Comparison of ENCODE assay signal across 12 cellular contexts in the genomic region with DNA sequence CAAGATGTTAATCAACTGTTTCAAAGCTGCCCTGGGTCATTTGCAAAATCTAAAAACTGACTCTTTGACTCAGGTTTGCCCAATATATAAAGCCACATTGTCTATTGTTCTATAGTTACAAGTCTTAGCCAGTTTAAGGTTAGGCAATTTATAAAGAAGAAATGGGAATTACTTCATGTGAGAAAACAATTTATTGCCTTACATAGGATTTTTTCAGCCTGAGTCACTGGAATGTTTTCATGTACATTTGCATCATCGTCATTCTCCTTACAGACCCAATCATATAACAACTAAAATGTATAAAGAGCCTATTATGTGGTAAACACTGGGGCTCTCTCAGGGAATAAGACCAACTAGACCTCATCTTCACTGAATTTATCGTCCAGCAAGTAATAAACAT.
DNase-seq lines count a peak whose midpoint lies in the region; ATAC-seq and TF ChIP-seq lines count a peak whose summit lies in the region.
"Had no signal": no experiment of that assay in that cellular context is flagged by ENCODE, and none has a peak within 500 bp of the region (broad histone marks: within the 10 kb centered on the region; RNA-seq: fewer than 3 reads in every experiment).

No MANE protein-coding gene starts in this region.

- peaks cover 57% of the 10 kb centered on the region for H3F3A ChIP-seq in GM23248 (ENCODE audit: insufficient read depth)

- H3K4me1 ChIP-seq in GM23248 (ENCODE audit: insufficient read depth) (peaks cover 64% of the 10 kb centered on the region), foreskin keratinocyte (peaks cover 35% of the 10 kb centered on the region), upper lobe of left lung (peaks cover 3 to 11% (median 10%) of the 10 kb centered on the region in 4 donors)

- intact Hi-C loops in activated T-helper 2 cell treated with anti-CD3 and anti-CD28 coated beads, Interferon-gamma antibody, Interleukin-2, Interleukin-4, amounts not matched to agents 10 μg/mL and 5 μg/mL and 100 μg/mL, durations not matched to agents 14 hours and 24 hours and 36 hours (cut with micrococcal nuclease), result loop anchor here (5.0 kb wide), 1 partner anchor 915 kb away; no protein-coding TSS in a partner anchor

- no peaks in the 10 kb centered on the region for H3K27me3 Mint-ChIP-seq in activated T-helper 2 cell treated with anti-CD3 and anti-CD28 coated beads, Interferon-gamma antibody, Interleukin-2, Interleukin-4, amounts not matched to agents 10 μg/mL and 5 μg/mL and 100 μg/mL, durations not matched to agents 14 hours and 24 hours and 36 hours (ENCODE audit: low read depth)
- no peaks in the 10 kb centered on the region for H3K27me3 Mint-ChIP-seq in stimulated activated naive B cell treated with anti-CD40 and anti-IgM and Interleukin-4, amounts not matched to agents 10 μg/mL and 1 μg/mL and 100 μg/mL, for 72 hours
- H3K27me3 Mint-ChIP-seq: activated CD8-positive, alpha-beta T cell treated with anti-CD3 and anti-CD28 coated beads for 36 hours; stimulated activated naive CD8-positive, alpha-beta T cell treated with anti-CD3 and anti-CD28 coated beads, Interleukin-15, Interleukin-2, amounts not matched to agents 100 ng/mL and 50 ng/mL, for 24 hours had no signal

- peak overlapping the region; percentile 92 for H3K27ac ChIP-seq in GM23248
- peak overlapping the region; percentile 97 for H3K27ac ChIP-seq in foreskin keratinocyte
- no peak overlapping the region for H3K27ac ChIP-seq in upper lobe of left lung
- H3K27ac ChIP-seq: cardiac muscle cell had no signal

- H3K4me2 ChIP-seq in GM23248 (ENCODE audit: unreplicated experiment), result peak overlapping the region; percentile 27

- TF ChIP-seq POLR2A in upper lobe of left lung (IDR thresholded peaks at IDR 0.05), result peak in 1 of 4 donors; percentile 56

- H3K36me3 ChIP-seq in GM23248 (ENCODE audit: low read depth) (no peaks in the 10 kb centered on the region), upper lobe of left lung (no peaks in the 10 kb centered on the region)
- H3K36me3 ChIP-seq: cardiac muscle cell had no signal

- H3K9me3 ChIP-seq in GM23248 (ENCODE audit: low read depth) (no peaks in the 10 kb centered on the region), upper lobe of left lung (peaks cover 0 to 9% (median 4%) of the 10 kb centered on the region in 4 donors)

- H3K27me3 ChIP-seq in GM23248 (replicated peaks; ENCODE audit: insufficient read depth), result no peaks in the 10 kb centered on the region
- no peaks in the 10 kb centered on the region for H3K27me3 ChIP-seq in foreskin keratinocyte
- no peaks in the 10 kb centered on the region for H3K27me3 ChIP-seq in upper lobe of left lung
- H3K27me3 ChIP-seq: cardiac muscle cell had no signal

- no peak for TF ChIP-seq CTCF in foreskin keratinocyte (conservative IDR thresholded peaks at IDR 0.05)
- no peak for TF ChIP-seq CTCF in upper lobe of left lung (IDR thresholded peaks at IDR 0.05)

- H4K20me1 ChIP-seq in GM23248 (ENCODE audit: insufficient read depth), result no peaks in the 10 kb centered on the region

- no peaks in the 10 kb centered on the region for H3K9me2 ChIP-seq in GM23248 (ENCODE audit: insufficient read depth)

- DNase-seq in ACHN, result peak; percentile 19
- DNase-seq in GM23248, result peak; percentile 91
- DNase-seq in activated T-helper 2 cell treated with anti-CD3 and anti-CD28 coated beads, Interferon-gamma antibody, Interleukin-2, Interleukin-4, amounts not matched to agents 10 μg/mL and 5 μg/mL and 100 μg/mL, durations not matched to agents 14 hours and 24 hours and 36 hours (ENCODE audit: low spot score), result no peak
- peak; percentile 98 to 99 for DNase-seq in foreskin keratinocyte
- DNase-seq in upper lobe of left lung, result no peak
- DNase-seq in stimulated activated naive B cell treated with anti-CD40 and anti-IgM and Interleukin-4, amounts not matched to agents 10 μg/mL and 1 μg/mL and 100 μg/mL, for 72 hours, result no peak
- DNase-seq in 8988T, result no peak
- DNase-seq: activated CD8-positive, alpha-beta T cell treated with anti-CD3 and anti-CD28 coated beads for 36 hours; Right ventricle myocardium superior had no signal

- peak in 1 of 4 donors; percentile 47 for TF ChIP-seq EP300 in upper lobe of left lung (IDR thresholded peaks at IDR 0.05)

- H3K79me2 ChIP-seq in GM23248 (ENCODE audit: insufficient read depth), result no peaks in the 10 kb centered on the region

- in situ Hi-C loops in ACHN (cut with HindIII; ENCODE audit: low pct_ligation_motif_present, low pct_unique_long_range_greater_than_20kb, low sequenced_read_pairs) (no loop called here), GM23248 (cut with MboI) (no loop called here)

- no peak overlapping the region for H2AFZ ChIP-seq in GM23248

- WGBS in GM23248 (ENCODE audit: low coverage in 1 of 2, low lambda C conversion rate in 2 of 2, missing lambda C conversion rate in 2 of 2), 2 experiments, result 4 to 7% methylated on average over 2 of the region's 2 CpGs
- WGBS in upper lobe of left lung, 2 donors, result 79 to 90% methylated on average over 2 of the region's 2 CpGs

- H3K4me3 Mint-ChIP-seq in activated T-helper 2 cell treated with anti-CD3 and anti-CD28 coated beads, Interferon-gamma antibody, Interleukin-2, Interleukin-4, amounts not matched to agents 10 μg/mL and 5 μg/mL and 100 μg/mL, durations not matched to agents 14 hours and 24 hours and 36 hours (ENCODE audit: low read depth), result no peak overlapping the region
- no peak overlapping the region for H3K4me3 Mint-ChIP-seq in stimulated activated naive B cell treated with anti-CD40 and anti-IgM and Interleukin-4, amounts not matched to agents 10 μg/mL and 1 μg/mL and 100 μg/mL, for 72 hours
- H3K4me3 Mint-ChIP-seq: activated CD8-positive, alpha-beta T cell treated with anti-CD3 and anti-CD28 coated beads for 36 hours; stimulated activated naive CD8-positive, alpha-beta T cell treated with anti-CD3 and anti-CD28 coated beads, Interleukin-15, Interleukin-2, amounts not matched to agents 100 ng/mL and 50 ng/mL, for 24 hours had no signal

- H3K4me1 Mint-ChIP-seq in activated T-helper 2 cell treated with anti-CD3 and anti-CD28 coated beads, Interferon-gamma antibody, Interleukin-2, Interleukin-4, amounts not matched to agents 10 μg/mL and 5 μg/mL and 100 μg/mL, durations not matched to agents 14 hours and 24 hours and 36 hours (ENCODE audit: low read depth), result peaks cover 33% of the 10 kb centered on the region
- peaks cover 17 to 29% of the 10 kb centered on the region in 2 donors for H3K4me1 Mint-ChIP-seq in stimulated activated naive B cell treated with anti-CD40 and anti-IgM and Interleukin-4, amounts not matched to agents 10 μg/mL and 1 μg/mL and 100 μg/mL, for 72 hours

- H3K27ac Mint-ChIP-seq in activated T-helper 2 cell treated with anti-CD3 and anti-CD28 coated beads, Interferon-gamma antibody, Interleukin-2, Interleukin-4, amounts not matched to agents 10 μg/mL and 5 μg/mL and 100 μg/mL, durations not matched to agents 14 hours and 24 hours and 36 hours, result peak overlapping the region; percentile 34
- no peak overlapping the region for H3K27ac Mint-ChIP-seq in stimulated activated naive B cell treated with anti-CD40 and anti-IgM and Interleukin-4, amounts not matched to agents 10 μg/mL and 1 μg/mL and 100 μg/mL, for 72 hours
- H3K27ac Mint-ChIP-seq: stimulated activated naive CD8-positive, alpha-beta T cell treated with anti-CD3 and anti-CD28 coated beads, Interleukin-15, Interleukin-2, amounts not matched to agents 100 ng/mL and 50 ng/mL, for 24 hours had no signal

- H3K4me3 ChIP-seq in GM23248 (no peak overlapping the region), upper lobe of left lung (no peak overlapping the region)
- H3K4me3 ChIP-seq: cardiac muscle cell had no signal

- H3K36me3 Mint-ChIP-seq in activated T-helper 2 cell treated with anti-CD3 and anti-CD28 coated beads, Interferon-gamma antibody, Interleukin-2, Interleukin-4, amounts not matched to agents 10 μg/mL and 5 μg/mL and 100 μg/mL, durations not matched to agents 14 hours and 24 hours and 36 hours (ENCODE audit: low read depth), result peaks cover 33% of the 10 kb centered on the region
- H3K36me3 Mint-ChIP-seq in stimulated activated naive B cell treated with anti-CD40 and anti-IgM and Interleukin-4, amounts not matched to agents 10 μg/mL and 1 μg/mL and 100 μg/mL, for 72 hours, result peaks cover 19 to 24% of the 10 kb centered on the region in 2 donors

- H3K9me3 Mint-ChIP-seq in activated T-helper 2 cell treated with anti-CD3 and anti-CD28 coated beads, Interferon-gamma antibody, Interleukin-2, Interleukin-4, amounts not matched to agents 10 μg/mL and 5 μg/mL and 100 μg/mL, durations not matched to agents 14 hours and 24 hours and 36 hours, result peaks cover 43% of the 10 kb centered on the region
- peaks cover 26 to 32% of the 10 kb centered on the region in 2 donors for H3K9me3 Mint-ChIP-seq in stimulated activated naive B cell treated with anti-CD40 and anti-IgM and Interleukin-4, amounts not matched to agents 10 μg/mL and 1 μg/mL and 100 μg/mL, for 72 hours

- ATAC-seq in foreskin keratinocyte (peak; percentile 61), upper lobe of left lung (ENCODE audit: low FRiP score in 2 of 2) (no peak), HG03039 (IDR thresholded peaks at IDR 0.05; ENCODE audit: unreplicated experiment) (no peak)
- ATAC-seq in stimulated activated naive B cell treated with anti-CD40 and anti-IgM and Interleukin-4, amounts not matched to agents 10 μg/mL and 1 μg/mL and 100 μg/mL, for 72 hours (replicated peaks), result no peak
- ATAC-seq: activated CD8-positive, alpha-beta T cell treated with anti-CD3 and anti-CD28 coated beads for 36 hours had no signal

- H3K9ac ChIP-seq in GM23248, result peak overlapping the region; percentile 48

Comparison
In these comparisons a context has a peak if more than half of its experiments do, and no peak if none do; other contexts are left out.
1. DNase-seq: peak in ACHN (single experiment), GM23248 (single experiment) and foreskin keratinocyte (2 of 2); none in activated T-helper 2 cell treated with anti-CD3 and anti-CD28 coated beads, Interferon-gamma antibody, Interleukin-2, Interleukin-4, amounts not matched to agents 10 μg/mL and 5 μg/mL and 100 μg/mL, durations not matched to agents 14 hours and 24 hours and 36 hours (single experiment), upper lobe of left lung (0 of 2), stimulated activated naive B cell treated with anti-CD40 and anti-IgM and Interleukin-4, amounts not matched to agents 10 μg/mL and 1 μg/mL and 100 μg/mL, for 72 hours (single experiment) and 8988T (single experiment).
2. H3K27ac ChIP-seq: peak in GM23248 (single experiment) and foreskin keratinocyte (single experiment); none in upper lobe of left lung (0 of 4).